Comparison of ENCODE assay signal across 17 cellular contexts in genomic region chr6:17610835-17611234, GRCh38. TPM values are rescaled to one million over a fixed set of nuclear protein-coding genes. Genes with fewer than 3 reads are reported as not detected.
A peak's percentile ranks its signal among the peaks of the same experiment; 100 is the strongest.
DNase-seq lines count a peak whose midpoint lies in the region; ATAC-seq, FAIRE-seq and TF ChIP-seq lines count a peak whose summit lies in the region.
"Had no signal": no experiment of that assay in that cellular context is flagged by ENCODE, and none has a peak within 500 bp of the region (broad histone marks: within the 10 kb centered on the region; RNA-seq: fewer than 3 reads in every experiment).

No MANE protein-coding gene starts in this region.

- H3K9me1 ChIP-seq in K562 (ENCODE audit: control insufficient read depth, insufficient read depth, low read length) = no peaks in the 10 kb centered on the region

- in situ Hi-C loops in K562 (cut with MboI) = no loop called here
- in situ Hi-C loops in transverse colon (cut with MboI; ENCODE audit: low pct_ligation_motif_present in 1 of 4, low pct_unique_long_range_greater_than_20kb in 1 of 4, low sequenced_read_pairs in 3 of 4) = no loop called here

- no peak for FAIRE-seq in K562 (lab: Jason Lieb, UNC)
- FAIRE-seq: A549, GM12878, HTR-8/SVneo had no signal

- peak overlapping the region; percentile 44 for H3K27ac ChIP-seq in cardiac muscle cell
- no peak overlapping the region for H3K27ac ChIP-seq in left ventricle myocardium inferior (replicated peaks)
- H3K27ac ChIP-seq in K562 (ENCODE audit: extremely low read depth, low read depth, low read length) = no peak overlapping the region
- H3K27ac ChIP-seq in right lobe of liver = peak overlapping the region in 2 of 3 donors; percentile 56 to 65
- peak overlapping the region; percentile 10 to 62 (median 45) for H3K27ac ChIP-seq in transverse colon
- H3K27ac ChIP-seq in OCI-LY7 (ENCODE audit: low read depth, low read length, poor library complexity, severe bottlenecking) = no peak overlapping the region
- H3K27ac ChIP-seq: A549, PC-9 had no signal

- H3K4me2 ChIP-seq in K562 (ENCODE audit: insufficient read depth, low read length) = no peak overlapping the region
- H3K4me2 ChIP-seq in OCI-LY7 (ENCODE audit: low read length) = no peak overlapping the region
- H3K4me2 ChIP-seq: A549, PC-9 had no signal

- H3K4me1 ChIP-seq in cardiac muscle cell (ENCODE audit: low read depth) = peaks cover 6% of the 10 kb centered on the region
- H3K4me1 ChIP-seq in left ventricle myocardium inferior = peaks cover 1% of the 10 kb centered on the region
- no peaks in the 10 kb centered on the region for H3K4me1 ChIP-seq in K562 (replicated peaks in 1 of 2; ENCODE audit: control insufficient read depth in 2 of 2, insufficient read depth in 2 of 2, low read length in 2 of 2)
- H3K4me1 ChIP-seq in right lobe of liver = peaks cover 0 to 40% (median 14%) of the 10 kb centered on the region in 4 donors
- H3K4me1 ChIP-seq in transverse colon = peaks cover 0 to 30% (median 9%) of the 10 kb centered on the region in 4 donors
- H3K4me1 ChIP-seq in OCI-LY7 (ENCODE audit: insufficient read depth, low read length, poor library complexity, severe bottlenecking) = no peaks in the 10 kb centered on the region

- no peaks in the 10 kb centered on the region for H4K20me1 ChIP-seq in K562 (replicated peaks; ENCODE audit: control insufficient read depth, insufficient read depth, low read length)
- no peaks in the 10 kb centered on the region; the same call in 1 of the 2 replicates for H4K20me1 ChIP-seq in OCI-LY7 (ENCODE audit: insufficient read depth, low read length)

- no peak for TF ChIP-seq CTCF in cardiac muscle cell (IDR thresholded peaks at IDR 0.05; ENCODE audit: low read depth, low read length)
- no peak for TF ChIP-seq CTCF in left ventricle myocardium inferior (IDR thresholded peaks at IDR 0.05; ENCODE audit: borderline replicate concordance)
- no peak for TF ChIP-seq CTCF in K562 (IDR thresholded peaks at IDR 0.05 in 2 of 3, conservative IDR thresholded peaks at IDR 0.05 in 1 of 3; ENCODE audit: insufficient read depth in 2 of 3, low read depth in 1 of 3, low read length in 3 of 3)
- no peak for TF ChIP-seq CTCF in right lobe of liver (IDR thresholded peaks at IDR 0.05)
- no peak for TF ChIP-seq CTCF in transverse colon (IDR thresholded peaks at IDR 0.05)
- no peak for TF ChIP-seq CTCF in OCI-LY7 (conservative IDR thresholded peaks at IDR 0.05; ENCODE audit: low read length)

- TF ChIP-seq EP300 in K562 (IDR thresholded peaks at IDR 0.05; ENCODE audit: low read length) (no peak), transverse colon (IDR thresholded peaks at IDR 0.05; ENCODE audit: low read depth) (no peak)

- intact Hi-C loops in left ventricle myocardium inferior (cut with micrococcal nuclease) (no loop called here), K562 (cut with micrococcal nuclease) (no loop called here), right lobe of liver (cut with DNase I) (no loop called here), transverse colon (cut with DNase I; ENCODE audit: low total_unique reads) (no loop called here), OCI-LY7 (cut with micrococcal nuclease; ENCODE audit: unreplicated experiment) (no loop called here)

- POLR2A ChIA-PET in K562 (lab: Yijun Ruan, JAX) = interaction anchor here (0.6 to 2.9 kb wide), 5 partner anchors 9 to 650 kb away, joined by 3 to 20 read pairs (median 5); partner anchors contain the start of gene FAM8A1
- POLR2A ChIA-PET in OCI-LY7 (lab: Charles Lee) = interaction anchor here (0.7 to 3.2 kb wide), 4 partner anchors 9 to 165 kb away, joined by 3 to 28 read pairs (median 3); partner anchors contain the start of gene FAM8A1

- peaks cover 42% of the 10 kb centered on the region for H3K36me3 ChIP-seq in cardiac muscle cell
- peaks cover 39% of the 10 kb centered on the region for H3K36me3 ChIP-seq in left ventricle myocardium inferior
- H3K36me3 ChIP-seq in K562 (ENCODE audit: control insufficient read depth, insufficient read depth, low read length) = peaks cover 62% of the 10 kb centered on the region
- H3K36me3 ChIP-seq in right lobe of liver = peaks cover 0 to 13% (median 6%) of the 10 kb centered on the region in 4 donors
- H3K36me3 ChIP-seq in transverse colon = peaks cover 0 to 13% (median 5%) of the 10 kb centered on the region in 4 donors
- H3K36me3 ChIP-seq in OCI-LY7 (ENCODE audit: insufficient read depth, low read length) = peaks cover 83% of the 10 kb centered on the region

- DNase-seq in cardiac muscle cell (ENCODE audit: low read depth in 1 of 2, low spot score in 1 of 2) = no peak
- no peak for DNase-seq in left ventricle myocardium inferior
- DNase-seq in K562 (ENCODE audit: extremely low read depth in 1 of 4, low spot score in 3 of 4) = no peak
- DNase-seq in right lobe of liver = no peak
- no peak for DNase-seq in transverse colon
- DNase-seq in OCI-LY7 (ENCODE audit: low spot score) = no peak
- DNase-seq in erythroblast (lab: John Stamatoyannopoulos, UW) = no peak
- DNase-seq: DMS79, KG1, NCI-H1092, NCI-H1694 treated with DMSO at 0.1 percent for 48 hours, PC-9, Right ventricle myocardium superior had no signal

- no peak for TF ChIP-seq RAD21 in K562 (CRISPR knock-in tag; conservative IDR thresholded peaks at IDR 0.05 in 1 of 2, IDR thresholded peaks at IDR 0.05 in 1 of 2)

- no peaks in the 10 kb centered on the region; the same call in 2 of the 3 replicates for H3K79me2 ChIP-seq in K562 (ENCODE audit: control insufficient read depth, insufficient read depth, low read length)
- no peaks in the 10 kb centered on the region for H3K79me2 ChIP-seq in OCI-LY7 (ENCODE audit: insufficient read depth, low read depth, low read length)

- H3K27me3 ChIP-seq in cardiac muscle cell (no peaks in the 10 kb centered on the region), left ventricle myocardium inferior (ENCODE audit: low read depth) (no peaks in the 10 kb centered on the region), K562 (ENCODE audit: control insufficient read depth in 2 of 2, insufficient read depth in 2 of 2, low read length in 2 of 2) (no peaks in the 10 kb centered on the region), right lobe of liver (no peaks in the 10 kb centered on the region), transverse colon (no peaks in the 10 kb centered on the region)

- no peak overlapping the region for H3K4me3 ChIP-seq in cardiac muscle cell
- no peak overlapping the region for H3K4me3 ChIP-seq in left ventricle myocardium inferior
- no peak overlapping the region for H3K4me3 ChIP-seq in K562
- no peak overlapping the region for H3K4me3 ChIP-seq in right lobe of liver
- H3K4me3 ChIP-seq in transverse colon = no peak overlapping the region
- H3K4me3 ChIP-seq in OCI-LY7 (ENCODE audit: low read depth, low read length, poor library complexity, severe bottlenecking) = no peak overlapping the region
- H3K4me3 ChIP-seq: A549, GM12878, PC-9 had no signal

- peak; percentile 26 for ATAC-seq in K562
- peak; percentile 86 to 92 (median 89) for ATAC-seq in right lobe of liver
- no peak for ATAC-seq in GM19463 (IDR thresholded peaks at IDR 0.05; ENCODE audit: unreplicated experiment)
- ATAC-seq: A549, GM12878 had no signal

- H2AFZ ChIP-seq in K562 (ENCODE audit: low read depth, low read length) = no peak overlapping the region
- no peak overlapping the region for H2AFZ ChIP-seq in OCI-LY7 (ENCODE audit: low read length)
- H2AFZ ChIP-seq: PC-9 had no signal

- BruUV-seq in K562 (replicated peaks; lab: Mats Ljungman, UMichigan) (TSS peak; percentile 13), OCI-LY7 (replicated peaks; lab: Mats Ljungman, UMichigan) (no TSS peak)

- CTCF ChIA-PET in K562 (lab: Yijun Ruan, JAX; ENCODE audit: low intra/inter-chr PET ratio) = no interaction called here
- CTCF ChIA-PET in OCI-LY7 (lab: Charles Lee; ENCODE audit: unreplicated experiment) = interaction anchor here (0.7 kb wide), 1 partner anchor 99 kb away, joined by 3 read pairs; no protein-coding TSS in a partner anchor

- peak; percentile 21 for TF ChIP-seq POLR2A in K562 (conservative IDR thresholded peaks at IDR 0.05)
- TF ChIP-seq POLR2A in right lobe of liver (IDR thresholded peaks at IDR 0.05) = no peak
- no peak for TF ChIP-seq POLR2A in transverse colon (IDR thresholded peaks at IDR 0.05)
- TF ChIP-seq POLR2A in erythroblast (IDR thresholded peaks at IDR 0.05; ENCODE audit: low read length) = no peak

- no peak overlapping the region for H3K9ac ChIP-seq in K562 (ENCODE audit: insufficient read depth in 1 of 2, low read depth in 2 of 2, low read length in 2 of 2)

- 65% methylated on average over 3 of the region's 3 CpGs for WGBS in K562 (ENCODE audit: insufficient coverage, low coverage, missing lambda C conversion rate)
- WGBS in right lobe of liver (ENCODE audit: insufficient coverage, low coverage, low lambda C conversion rate, missing lambda C conversion rate) = 32% methylated on average over 3 of the region's 3 CpGs
- 57 to 63% methylated on average over 3 of the region's 3 CpGs for WGBS in transverse colon (ENCODE audit: low coverage in 1 of 2), 2 donors

- no peaks in the 10 kb centered on the region for H3K9me2 ChIP-seq in OCI-LY7 (ENCODE audit: insufficient read depth, low read length)

- H3K9me3 ChIP-seq in cardiac muscle cell (ENCODE audit: low read depth) (no peaks in the 10 kb centered on the region), left ventricle myocardium inferior (replicated peaks) (no peaks in the 10 kb centered on the region), K562 (replicated peaks; ENCODE audit: control insufficient read depth, insufficient read depth, low read depth, low read length) (no peaks in the 10 kb centered on the region), right lobe of liver (no peaks in the 10 kb centered on the region), transverse colon (no peaks in the 10 kb centered on the region), OCI-LY7 (ENCODE audit: low read length) (no peaks in the 10 kb centered on the region)
- H3K9me3 ChIP-seq: A549 had no signal

RNA-seq across cellular contexts. Expression of gene FAM8A1, which starts 10.7 kb away (rescaled TPM):
- total RNA-seq in cardiac muscle cell (22.4 and 31.9 TPM in 2 replicates), left ventricle myocardium inferior (17.2 TPM), K562 (2014; rRNA removed) (11.5 and 12.2 TPM in 2 replicates), K562 (2014; rRNA removed; fragmentation: Illumina TruSeq; extraction: Trizol) (15.2 and 19.0 TPM in 2 replicates), K562 (2015; rRNA removed; fragmentation: Illumina TruSeq; extraction: Trizol) (13.0 and 14.2 TPM in 2 replicates), K562 (2021) (15.1 and 15.3 TPM in 2 replicates), right lobe of liver (10 to 100 TPM; 27.5 to 51.4 (median 41.3) TPM), transverse colon (10 to 100 TPM in 3 of 4 donors, 1 to 10 TPM in 1; 8.8 to 60.8 (median 49.9) TPM), OCI-LY7 (2022) (11.8 and 12.4 TPM in 2 replicates)
- polyA plus RNA-seq in cardiac muscle cell (18.7 and 26.5 TPM in 2 replicates), K562 (2011; rRNA removed) (21.7 and 23.6 TPM in 2 replicates), K562 (2014; fragmentation: Illumina TruSeq; extraction: Trizol) (13.4 and 15.7 TPM in 2 replicates), K562 (2014; fragmentation: Nextera tagmentation; extraction: Ambion mirVana) (1 to 10 TPM; 4.9 to 6.1 TPM), K562 (2014; rRNA removed) (9.9 and 11.2 TPM in 2 replicates)
- total RNA-seq in K562 (2011; cell fraction: chromatin; rRNA removed; ENCODE audit: low replicate concordance) = 7.4 and 23.1 TPM in 2 replicates
- total RNA-seq in K562 (2011; cell fraction: nucleolus; rRNA removed) = 8.3 and 8.5 TPM in 2 replicates
- total RNA-seq in K562 (2011; cell fraction: nucleoplasm; rRNA removed) = 18.5 and 39.8 TPM in 2 replicates
- polyA plus RNA-seq in K562 (2011; cell fraction: cytosol; rRNA removed) = 5.9 and 8.7 TPM in 2 replicates
- polyA plus RNA-seq in K562 (2011; cell fraction: nucleus; rRNA removed) = 13.2 and 23.9 TPM in 2 replicates
- polyA plus RNA-seq in K562 (2012) = 11.7 and 21.5 TPM in 2 replicates
- 13.9 and 15.6 TPM in 2 replicates for polyA minus RNA-seq in K562 (2011; rRNA and poly(A)+ RNA removed)
- 9.9 and 10.1 TPM in 2 replicates for polyA minus RNA-seq in K562 (2011; cell fraction: cytosol; rRNA and poly(A)+ RNA removed)
- polyA minus RNA-seq in K562 (2011; cell fraction: nucleus; rRNA and poly(A)+ RNA removed) = 7.7 and 15.2 TPM in 2 replicates
- total RNA-seq in OCI-LY7 (2014; rRNA removed; shearing (Covaris generic)) = 6.5 and 7.1 TPM in 2 replicates

Comparison
In these comparisons a context has a peak if more than half of its experiments do, and no peak if none do; other contexts are left out.
1. H3K27ac ChIP-seq: peak in cardiac muscle cell (single experiment), right lobe of liver (2 of 3) and transverse colon (4 of 4); none in left ventricle myocardium inferior (single experiment), K562 (single experiment) and OCI-LY7 (single experiment).